11 cellular contexts compared by ENCODE assay signal in the genomic region with DNA sequence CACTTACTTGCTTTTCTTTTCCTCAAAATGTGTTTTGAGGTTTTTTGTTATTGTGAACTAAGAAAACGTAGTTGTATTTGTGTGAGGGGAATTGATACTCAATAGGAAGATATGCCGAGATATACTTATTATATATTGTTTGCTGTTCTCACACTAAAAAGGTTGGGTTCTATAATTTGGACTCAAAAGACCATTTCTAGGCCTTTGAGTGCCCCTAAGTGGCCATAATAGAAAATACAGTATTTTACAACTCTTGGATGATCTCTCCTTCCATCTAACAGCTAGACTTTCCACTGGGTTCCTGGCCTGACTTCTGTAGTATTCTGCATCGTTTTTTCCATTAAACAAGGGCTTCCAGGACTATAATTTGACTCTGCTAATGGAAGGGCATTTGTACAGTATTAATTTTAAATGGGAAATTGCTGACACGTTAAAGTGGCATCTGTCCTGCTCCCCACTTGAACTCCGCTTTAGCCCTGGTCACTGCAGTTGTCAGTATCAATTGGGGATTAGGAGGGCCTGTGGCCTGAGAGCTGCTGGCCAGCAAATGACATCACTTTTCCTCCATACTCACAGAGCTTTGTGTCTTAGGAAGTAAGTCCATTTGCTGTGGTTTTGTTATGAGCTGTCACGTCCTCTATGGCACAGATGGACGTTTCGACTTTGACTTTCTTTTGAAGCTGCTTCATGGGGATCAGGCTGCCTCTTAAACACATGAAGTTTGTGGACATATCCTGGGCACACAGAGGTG.
A peak's percentile ranks its signal among the peaks of the same experiment; 100 is the strongest.
DNase-seq lines count a peak whose midpoint lies in the region; ATAC-seq and TF ChIP-seq lines count a peak whose summit lies in the region.
"Had no signal": no experiment of that assay in that cellular context is flagged by ENCODE, and none has a peak within 500 bp of the region (broad histone marks: within the 10 kb centered on the region; RNA-seq: fewer than 3 reads in every experiment).

No MANE protein-coding gene starts in this region.

- no peaks in the 10 kb centered on the region for H3K36me3 Mint-ChIP-seq in activated CD4-positive, alpha-beta T cell treated with anti-CD3 and anti-CD28 coated beads for 36 hours (ENCODE audit: low read depth)

- H3K27ac ChIP-seq in IMR-90 (ENCODE audit: insufficient read depth, low read length) (no peak overlapping the region), brain microvascular endothelial cell (no peak overlapping the region)
- H3K27ac ChIP-seq: BLaER1, stomach had no signal

- intact Hi-C loops in IMR-90 (cut with micrococcal nuclease) = loop anchor here (1.0 to 2.0 kb wide), 3 partner anchors 122 to 1740 kb away; no protein-coding TSS in a partner anchor
- intact Hi-C loops in activated CD4-positive, alpha-beta T cell treated with anti-CD3 and anti-CD28 coated beads for 36 hours (cut with DNase I, micrococcal nuclease) = loop anchor here (2.0 to 10.0 kb wide), 3 partner anchors 116 to 1741 kb away; no protein-coding TSS in a partner anchor

- H3K79me1 ChIP-seq in IMR-90 (ENCODE audit: low read depth in 1 of 2, low read length in 2 of 2) = no peaks in the 10 kb centered on the region

- in situ Hi-C loops in IMR-90 (cut with MboI; ENCODE audit: low sequenced_read_pairs) (loop anchor here (10.0 to 25.0 kb wide), 2 partner anchors 124 to 1741 kb away; no protein-coding TSS in a partner anchor), brain microvascular endothelial cell (cut with HindIII; ENCODE audit: low pct_ligation_motif_present, low sequenced_read_pairs) (no loop called here)

- TF ChIP-seq CTCF in IMR-90 (conservative IDR thresholded peaks at IDR 0.05; ENCODE audit: low read depth, low read length) (peak; percentile 50), brain microvascular endothelial cell (IDR thresholded peaks at IDR 0.05; ENCODE audit: low read depth, low read length, missing control alignments) (peak; percentile 26)

- no peak overlapping the region for H3K9ac ChIP-seq in IMR-90 (ENCODE audit: low read depth, low read length)
- H3K9ac ChIP-seq: BLaER1 had no signal

- H3K4ac ChIP-seq in IMR-90 (ENCODE audit: low read depth, low read length) = no peak overlapping the region

- H2BK15ac ChIP-seq in IMR-90 (ENCODE audit: low read depth, low read length) = no peak overlapping the region

- no peak overlapping the region for H3K14ac ChIP-seq in IMR-90 (replicated peaks; ENCODE audit: low read depth, low read length)

- H3K4me1 Mint-ChIP-seq in activated CD4-positive, alpha-beta T cell treated with anti-CD3 and anti-CD28 coated beads for 36 hours = no peaks in the 10 kb centered on the region

- H3K18ac ChIP-seq in IMR-90 (ENCODE audit: low read depth, low read length) = no peak overlapping the region

- peak; percentile 64 for ATAC-seq in IMR-90 (ENCODE audit: low read depth)
- no peak for ATAC-seq in GM19455 (IDR thresholded peaks at IDR 0.05; ENCODE audit: unreplicated experiment)
- ATAC-seq in activated CD4-positive, alpha-beta T cell treated with anti-CD3 and anti-CD28 coated beads for 36 hours = no peak

- H2AFZ ChIP-seq in IMR-90 (replicated peaks; ENCODE audit: low read length, poor library complexity) = no peak overlapping the region

- no peaks in the 10 kb centered on the region for H4K20me1 ChIP-seq in IMR-90 (ENCODE audit: insufficient read depth, low read length)
- H4K20me1 ChIP-seq: BLaER1 had no signal

- H3K36me3 ChIP-seq in IMR-90 (ENCODE audit: control insufficient read depth, insufficient read depth, low read length) = no peaks in the 10 kb centered on the region
- no peaks in the 10 kb centered on the region for H3K36me3 ChIP-seq in brain microvascular endothelial cell (replicated peaks)
- H3K36me3 ChIP-seq: BLaER1, stomach had no signal

- dilution Hi-C loops in IMR-90 (cut with HindIII; ENCODE audit: low sequenced_read_pairs, unreplicated experiment) = no loop called here

- H3K9me1 ChIP-seq in IMR-90 (ENCODE audit: insufficient read depth, low read length) = no peaks in the 10 kb centered on the region

- H2BK20ac ChIP-seq in IMR-90 (ENCODE audit: low read depth, low read length) = no peak overlapping the region

- H3K27ac Mint-ChIP-seq in activated CD4-positive, alpha-beta T cell treated with anti-CD3 and anti-CD28 coated beads for 36 hours = no peak overlapping the region

- no peak overlapping the region for H2BK120ac ChIP-seq in IMR-90 (ENCODE audit: low read depth, low read length)

- H3K9me3 ChIP-seq in IMR-90 (ENCODE audit: control insufficient read depth, insufficient read depth, low read length) = no peaks in the 10 kb centered on the region
- H3K9me3 ChIP-seq: BLaER1, stomach had no signal

- no peak overlapping the region for H3K4me3 ChIP-seq in IMR-90 (ENCODE audit: insufficient read depth, low read depth, low read length)
- no peak overlapping the region for H3K4me3 ChIP-seq in brain microvascular endothelial cell (ENCODE audit: low read depth, low read length)
- H3K4me3 ChIP-seq: BLaER1, stomach had no signal

- H3K27me3 ChIP-seq in IMR-90 (ENCODE audit: control insufficient read depth, insufficient read depth, low read length) (no peaks in the 10 kb centered on the region), brain microvascular endothelial cell (replicated peaks) (no peaks in the 10 kb centered on the region)
- H3K27me3 ChIP-seq: BLaER1, stomach had no signal

- peak in 2 of 3 experiments; percentile 9 to 55 for DNase-seq in NCI-H1417 (lab: John Stamatoyannopoulos, UW)
- no peak for DNase-seq in NCI-H1417 treated with DMSO at 0.1 percent for 48 hours (lab: John Stamatoyannopoulos, UW)
- peak; percentile 20 for DNase-seq in IMR-90
- no peak for DNase-seq in brain microvascular endothelial cell
- DNase-seq in pons (ENCODE audit: low spot score) = peak; percentile 85
- no peak for DNase-seq in DMS153 (lab: John Stamatoyannopoulos, UW)
- DNase-seq in activated CD4-positive, alpha-beta T cell treated with anti-CD3 and anti-CD28 coated beads for 36 hours = no peak
- DNase-seq: activated gamma-delta T cell, stomach had no signal

- CTCF ChIA-PET in IMR-90 (lab: Yijun Ruan, JAX) = interaction anchor here (0.6 to 3.0 kb wide), 4 partner anchors 124 to 1833 kb away, joined by 3 to 18 read pairs (median 4); no protein-coding TSS in a partner anchor
- CTCF ChIA-PET in activated CD4-positive, alpha-beta T cell treated with anti-CD3 and anti-CD28 coated beads for 36 hours (lab: Charles Lee) = no interaction called here

- WGBS in IMR-90 (ENCODE audit: extremely low coverage in 2 of 2, insufficient read length in 1 of 2), 2 experiments = 60 to 100% methylated on average over 1 to 2 of the region's 8 CpGs

- H3K4me2 ChIP-seq in IMR-90 (ENCODE audit: low read depth, low read length) = no peak overlapping the region
- H3K4me2 ChIP-seq: BLaER1 had no signal

- H2AK5ac ChIP-seq in IMR-90 (ENCODE audit: low read depth, low read length) = no peak overlapping the region

- no peak overlapping the region for H4K5ac ChIP-seq in IMR-90 (ENCODE audit: low read depth, low read length)

- no peak overlapping the region for H4K91ac ChIP-seq in IMR-90 (ENCODE audit: insufficient read depth, low read depth, low read length)

- no peak overlapping the region for H2AK9ac ChIP-seq in IMR-90 (replicated peaks; ENCODE audit: low read depth, low read length, poor library complexity)

- no peak overlapping the region for H3K23ac ChIP-seq in IMR-90 (ENCODE audit: low read depth, low read length)

- TF ChIP-seq POLR2A in IMR-90 (IDR thresholded peaks at IDR 0.05; ENCODE audit: low read depth, low read length) = no peak

- no peak overlapping the region for H3K56ac ChIP-seq in IMR-90 (ENCODE audit: extremely low read depth, insufficient read depth, low read length)

- no peak overlapping the region for H2BK5ac ChIP-seq in IMR-90 (ENCODE audit: low read depth, low read length, poor library complexity, severe bottlenecking)

- no peaks in the 10 kb centered on the region for H3K9me3 Mint-ChIP-seq in activated CD4-positive, alpha-beta T cell treated with anti-CD3 and anti-CD28 coated beads for 36 hours (ENCODE audit: low read depth)

- peak; percentile 59 for TF ChIP-seq RAD21 in IMR-90 (IDR thresholded peaks at IDR 0.05; ENCODE audit: low read length)

- H3K4me1 ChIP-seq in IMR-90 (ENCODE audit: control insufficient read depth, insufficient read depth, low read length) = no peaks in the 10 kb centered on the region; the same call in 1 of the 2 replicates
- H3K4me1 ChIP-seq: BLaER1 had no signal

- POLR2A ChIA-PET in IMR-90 (lab: Charles Lee; ENCODE audit: unreplicated experiment) = no interaction called here
- POLR2A ChIA-PET in activated CD4-positive, alpha-beta T cell treated with anti-CD3 and anti-CD28 coated beads for 36 hours (lab: Charles Lee) = no interaction called here

- BruUV-seq in IMR-90 (replicated peaks; lab: Mats Ljungman, UMichigan) = no TSS peak

- H4K8ac ChIP-seq in IMR-90 (ENCODE audit: low read depth in 2 of 2, low read length in 2 of 2) = no peak overlapping the region

- peaks cover 2% of the 10 kb centered on the region for H3K27me3 Mint-ChIP-seq in activated CD4-positive, alpha-beta T cell treated with anti-CD3 and anti-CD28 coated beads for 36 hours

- H3K4me3 Mint-ChIP-seq in activated CD4-positive, alpha-beta T cell treated with anti-CD3 and anti-CD28 coated beads for 36 hours = no peak overlapping the region

TF ChIP-seq in IMR-90, 13 proteins besides CTCF, POLR2A, EP300 and RAD21:
- peak; percentile 49 for TF ChIP-seq SMC3 (IDR thresholded peaks at IDR 0.05; ENCODE audit: low read depth, low read length)
- TF ChIP-seq MAFK (IDR thresholded peaks at IDR 0.05; ENCODE audit: low read depth, low read length) = peak; percentile 59
- TF ChIP-seq, protein P1, sequence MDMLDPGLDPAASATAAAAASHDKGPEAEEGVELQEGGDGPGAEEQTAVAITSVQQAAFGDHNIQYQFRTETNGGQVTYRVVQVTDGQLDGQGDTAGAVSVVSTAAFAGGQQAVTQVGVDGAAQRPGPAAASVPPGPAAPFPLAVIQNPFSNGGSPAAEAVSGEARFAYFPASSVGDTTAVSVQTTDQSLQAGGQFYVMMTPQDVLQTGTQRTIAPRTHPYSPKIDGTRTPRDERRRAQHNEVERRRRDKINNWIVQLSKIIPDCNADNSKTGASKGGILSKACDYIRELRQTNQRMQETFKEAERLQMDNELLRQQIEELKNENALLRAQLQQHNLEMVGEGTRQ (IDR thresholded peaks at IDR 0.05; ENCODE audit: low read depth, low read length) = no peak

Comparison
In these comparisons a context has a peak if more than half of its experiments do, and no peak if none do; other contexts are left out.
1. DNase-seq: peak in NCI-H1417 (2 of 3), IMR-90 (single experiment) and pons (single experiment); none in NCI-H1417 treated with DMSO at 0.1 percent for 48 hours (single experiment), brain microvascular endothelial cell (single experiment), DMS153 (single experiment) and activated CD4-positive, alpha-beta T cell treated with anti-CD3 and anti-CD28 coated beads for 36 hours (single experiment).